ENCODE assay signal across 38 cellular contexts in genomic region chr5:144084971-144085370, GRCh38.
"Had no signal": no experiment of that assay in that cellular context is flagged by ENCODE, and none has a peak within 500 bp of the region (broad histone marks: within the 10 kb centered on the region; RNA-seq: fewer than 3 reads in every experiment).

No MANE protein-coding gene starts in this region.

- ATAC-seq: activated CD8-positive, alpha-beta memory T cell treated with anti-CD3 and anti-CD28 coated beads, Interleukin-2, amount 10 ng/mL, durations not matched to agents 7 days and 5 days; activated T-helper 17 cell treated with anti-CD3 and anti-CD28 coated beads, Interleukin-2, amount 50 U/mL, for 72 hours; Panc1; SK-N-SH treated with all-trans-retinoic acid at 6 μM for 48 hours; T-cell; T-helper 17 cell had no signal

- H3K27ac Mint-ChIP-seq: activated CD4-positive, alpha-beta memory T cell treated with anti-CD3 and anti-CD28 coated beads, Interleukin-2, amount 10 ng/mL, durations not matched to agents 7 days and 5 days; activated CD8-positive, alpha-beta memory T cell treated with anti-CD3 and anti-CD28 coated beads, Interleukin-2, amount 10 ng/mL, durations not matched to agents 7 days and 5 days; activated naive CD8-positive, alpha-beta T cell treated with anti-CD3 and anti-CD28 coated beads for 36 hours; activated T-helper 17 cell treated with anti-CD3 and anti-CD28 coated beads, Interleukin-2, amount 50 U/mL, for 72 hours; T-cell; T-helper 17 cell had no signal

- DNase-seq: activated CD4-positive, alpha-beta memory T cell treated with anti-CD3 and anti-CD28 coated beads, Interleukin-2, amount 10 ng/mL, durations not matched to agents 7 days and 5 days; activated CD4-positive, alpha-beta T cell treated with anti-CD3 and anti-CD28 coated beads for 1 hour; activated CD4-positive, alpha-beta T cell treated with anti-CD3 and anti-CD28 coated beads for 48 hours; activated CD4-positive, CD25-positive, alpha-beta regulatory T cell; activated CD8-positive, alpha-beta memory T cell treated with anti-CD3 and anti-CD28 coated beads for 24 hours; activated CD8-positive, alpha-beta memory T cell treated with anti-CD3 and anti-CD28 coated beads, Interleukin-2, amount 10 ng/mL, durations not matched to agents 7 days and 5 days; activated CD8-positive, alpha-beta memory T cell treated with anti-CD3 and anti-CD28 coated beads, Interleukin-2, amount 50 U/mL, for 48 hours; activated effector memory CD4-positive, alpha-beta T cell treated with anti-CD3 and anti-CD28 coated beads, Interleukin-2, amount 50 U/mL, for 16 hours; activated naive CD4-positive, alpha-beta T cell; activated naive CD4-positive, alpha-beta T cell treated with anti-CD3 and anti-CD28 coated beads, Interleukin-2, amount 50 U/mL, for 16 hours; activated naive CD8-positive, alpha-beta T cell treated with anti-CD3 and anti-CD28 coated beads for 36 hours; activated T-cell treated with anti-CD3 and anti-CD28 coated beads, Interleukin-2, amount 50 U/mL, for 48 hours; amygdala; Kasumi-1; KG1; MM.1S; NCI-H1092 treated with DMSO at 0.1 percent for 48 hours; NCI-H1417; NCI-H146; NCI-H187; NCI-H2029 treated with DMSO at 0.1 percent for 48 hours; NCI-H2107; NCI-H2171; NCI-H2227 treated with DMSO at 0.1 percent for 48 hours; NCI-H446 treated with DMSO at 0.1 percent for 48 hours; NCI-H524; NCI-H69; NCI-H82; SHP77 treated with DMSO at 0.1 percent for 48 hours; T-cell; T-helper 17 cell; WERI-Rb-1 had no signal

- H3K27ac ChIP-seq: ascending aorta, cardiac muscle cell, WERI-Rb-1 had no signal

- H3K36me3 Mint-ChIP-seq: activated CD8-positive, alpha-beta memory T cell treated with anti-CD3 and anti-CD28 coated beads, Interleukin-2, amount 10 ng/mL, durations not matched to agents 7 days and 5 days; activated naive CD8-positive, alpha-beta T cell treated with anti-CD3 and anti-CD28 coated beads for 36 hours; T-cell had no signal

- H3K4me1 ChIP-seq: ascending aorta had no signal

- H3K4me3 Mint-ChIP-seq: activated CD4-positive, alpha-beta memory T cell treated with anti-CD3 and anti-CD28 coated beads, Interleukin-2, amount 10 ng/mL, durations not matched to agents 7 days and 5 days; activated CD8-positive, alpha-beta memory T cell treated with anti-CD3 and anti-CD28 coated beads, Interleukin-2, amount 10 ng/mL, durations not matched to agents 7 days and 5 days; activated naive CD8-positive, alpha-beta T cell treated with anti-CD3 and anti-CD28 coated beads for 36 hours; activated T-helper 17 cell treated with anti-CD3 and anti-CD28 coated beads, Interleukin-2, amount 50 U/mL, for 72 hours; central memory CD8-positive, alpha-beta T cell; T-cell; T-helper 17 cell had no signal

- H3K4me1 Mint-ChIP-seq: activated CD4-positive, alpha-beta memory T cell treated with anti-CD3 and anti-CD28 coated beads, Interleukin-2, amount 10 ng/mL, durations not matched to agents 7 days and 5 days; activated naive CD8-positive, alpha-beta T cell treated with anti-CD3 and anti-CD28 coated beads for 36 hours; activated T-helper 17 cell treated with anti-CD3 and anti-CD28 coated beads, Interleukin-2, amount 50 U/mL, for 72 hours; central memory CD8-positive, alpha-beta T cell had no signal

- H3K9me3 Mint-ChIP-seq: central memory CD8-positive, alpha-beta T cell had no signal

- H3K27me3 Mint-ChIP-seq: activated CD4-positive, alpha-beta memory T cell treated with anti-CD3 and anti-CD28 coated beads, Interleukin-2, amount 10 ng/mL, durations not matched to agents 7 days and 5 days; activated naive CD8-positive, alpha-beta T cell treated with anti-CD3 and anti-CD28 coated beads for 36 hours; activated T-helper 17 cell treated with anti-CD3 and anti-CD28 coated beads, Interleukin-2, amount 50 U/mL, for 72 hours; central memory CD8-positive, alpha-beta T cell; T-helper 17 cell had no signal

- H3K36me3 ChIP-seq: ascending aorta, cardiac muscle cell, WERI-Rb-1 had no signal

- H3K4me3 ChIP-seq: ascending aorta, cardiac muscle cell had no signal

- H3K27me3 ChIP-seq: ascending aorta, cardiac muscle cell had no signal
